Comparison of ENCODE assay signal across 9 cellular contexts in the genomic region with DNA sequence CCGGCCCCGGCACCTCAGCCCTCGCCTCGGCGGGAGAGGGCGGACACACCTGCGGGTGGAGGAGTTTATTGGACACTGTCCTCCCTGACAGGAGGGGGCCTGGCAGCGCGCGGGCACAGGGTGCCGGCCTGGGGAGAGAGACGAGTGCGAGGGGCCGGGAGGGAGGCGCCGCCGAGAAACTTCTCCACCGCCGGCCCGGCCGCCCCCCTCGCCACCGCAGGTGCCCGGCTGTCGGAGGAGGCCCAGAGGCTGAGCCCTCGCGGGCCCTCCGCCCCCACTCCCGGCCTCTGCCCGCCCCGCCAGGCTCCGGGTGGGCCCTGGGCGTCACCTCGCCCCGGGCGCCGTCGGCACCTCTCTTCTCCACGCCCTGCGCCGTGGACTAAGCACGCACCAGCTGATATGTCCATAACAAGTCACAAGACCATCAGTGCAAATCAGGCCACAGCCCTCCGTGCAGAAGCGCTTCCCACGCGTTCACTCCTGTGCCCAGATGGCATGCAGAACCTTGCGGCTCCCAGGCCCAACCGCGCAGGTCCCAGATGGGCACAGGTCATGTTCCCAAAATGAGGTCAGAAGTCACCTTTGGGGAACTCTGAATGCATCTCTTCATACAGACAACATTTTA.
A peak's percentile ranks its signal among the peaks of the same experiment; 100 is the strongest.
DNase-seq lines count a peak whose midpoint lies in the region; ATAC-seq and TF ChIP-seq lines count a peak whose summit lies in the region.
"Had no signal": no experiment of that assay in that cellular context is flagged by ENCODE, and none has a peak within 500 bp of the region (broad histone marks: within the 10 kb centered on the region; RNA-seq: fewer than 3 reads in every experiment).

No MANE protein-coding gene starts in this region.

- DNase-seq in DMS53 (lab: John Stamatoyannopoulos, UW) = peak; percentile 74
- DNase-seq in DMS53 treated with DMSO at 0.1 percent for 48 hours (lab: John Stamatoyannopoulos, UW; ENCODE audit: unreplicated experiment) = no peak
- no peak for DNase-seq in activated T-helper 2 cell treated with anti-CD3 and anti-CD28 coated beads, Interferon-gamma antibody, Interleukin-2, Interleukin-4, amounts not matched to agents 10 μg/mL and 5 μg/mL and 100 μg/mL, durations not matched to agents 14 hours and 24 hours and 36 hours (ENCODE audit: low spot score)
- DNase-seq in immature natural killer cell = no peak
- no peak for DNase-seq in omental fat pad (ENCODE audit: low spot score)
- no peak for DNase-seq in NCI-H446 (lab: John Stamatoyannopoulos, UW)

- H3K4me3 Mint-ChIP-seq in activated T-helper 2 cell treated with anti-CD3 and anti-CD28 coated beads, Interferon-gamma antibody, Interleukin-2, Interleukin-4, amounts not matched to agents 10 μg/mL and 5 μg/mL and 100 μg/mL, durations not matched to agents 14 hours and 24 hours and 36 hours (ENCODE audit: low read depth) = peak overlapping the region; percentile 22
- H3K4me3 Mint-ChIP-seq in immature natural killer cell = peak overlapping the region in 4 of 5 donors; percentile 29 to 72 (median 43)
- H3K4me3 Mint-ChIP-seq in stimulated activated naive CD8-positive, alpha-beta T cell treated with anti-CD3 and anti-CD28 coated beads, Interleukin-15, Interleukin-2, amounts not matched to agents 100 ng/mL and 50 ng/mL, for 24 hours = peak overlapping the region; percentile 65
- H3K4me3 Mint-ChIP-seq: T-helper 1 cell treated with Interleukin-12 subunit alpha and Interleukin-12 subunit beta and Interleukin-4 antibody, amounts not matched to agents 30 μg/mL and 1 μg/mL, for 36 hours had no signal

- intact Hi-C loops in activated T-helper 2 cell treated with anti-CD3 and anti-CD28 coated beads, Interferon-gamma antibody, Interleukin-2, Interleukin-4, amounts not matched to agents 10 μg/mL and 5 μg/mL and 100 μg/mL, durations not matched to agents 14 hours and 24 hours and 36 hours (cut with micrococcal nuclease) = no loop called here

- TF ChIP-seq CTCF in omental fat pad (IDR thresholded peaks at IDR 0.05) = no peak

- H3K27ac Mint-ChIP-seq in activated T-helper 2 cell treated with anti-CD3 and anti-CD28 coated beads, Interferon-gamma antibody, Interleukin-2, Interleukin-4, amounts not matched to agents 10 μg/mL and 5 μg/mL and 100 μg/mL, durations not matched to agents 14 hours and 24 hours and 36 hours = no peak overlapping the region
- no peak overlapping the region for H3K27ac Mint-ChIP-seq in immature natural killer cell
- no peak overlapping the region for H3K27ac Mint-ChIP-seq in stimulated activated naive CD8-positive, alpha-beta T cell treated with anti-CD3 and anti-CD28 coated beads, Interleukin-15, Interleukin-2, amounts not matched to agents 100 ng/mL and 50 ng/mL, for 24 hours
- H3K27ac Mint-ChIP-seq: T-helper 1 cell treated with Interleukin-12 subunit alpha and Interleukin-12 subunit beta and Interleukin-4 antibody, amounts not matched to agents 30 μg/mL and 1 μg/mL, for 36 hours had no signal

- no peaks in the 10 kb centered on the region for H3K9me3 Mint-ChIP-seq in activated T-helper 2 cell treated with anti-CD3 and anti-CD28 coated beads, Interferon-gamma antibody, Interleukin-2, Interleukin-4, amounts not matched to agents 10 μg/mL and 5 μg/mL and 100 μg/mL, durations not matched to agents 14 hours and 24 hours and 36 hours
- H3K9me3 Mint-ChIP-seq in immature natural killer cell = peaks cover 0 to 4% (median 0%) of the 10 kb centered on the region in 6 donors
- H3K9me3 Mint-ChIP-seq in stimulated activated naive CD8-positive, alpha-beta T cell treated with anti-CD3 and anti-CD28 coated beads, Interleukin-15, Interleukin-2, amounts not matched to agents 100 ng/mL and 50 ng/mL, for 24 hours = no peaks in the 10 kb centered on the region
- H3K9me3 Mint-ChIP-seq: T-helper 1 cell treated with Interleukin-12 subunit alpha and Interleukin-12 subunit beta and Interleukin-4 antibody, amounts not matched to agents 30 μg/mL and 1 μg/mL, for 36 hours had no signal

- H3K27me3 Mint-ChIP-seq in activated T-helper 2 cell treated with anti-CD3 and anti-CD28 coated beads, Interferon-gamma antibody, Interleukin-2, Interleukin-4, amounts not matched to agents 10 μg/mL and 5 μg/mL and 100 μg/mL, durations not matched to agents 14 hours and 24 hours and 36 hours (ENCODE audit: low read depth) = peaks cover 29% of the 10 kb centered on the region
- H3K27me3 Mint-ChIP-seq in immature natural killer cell (ENCODE audit: low read depth in 3 of 3) = peaks cover 5 to 31% (median 5%) of the 10 kb centered on the region in 3 donors
- H3K27me3 Mint-ChIP-seq in stimulated activated naive CD8-positive, alpha-beta T cell treated with anti-CD3 and anti-CD28 coated beads, Interleukin-15, Interleukin-2, amounts not matched to agents 100 ng/mL and 50 ng/mL, for 24 hours = peaks cover 49% of the 10 kb centered on the region

- no peaks in the 10 kb centered on the region for H3K4me1 Mint-ChIP-seq in activated T-helper 2 cell treated with anti-CD3 and anti-CD28 coated beads, Interferon-gamma antibody, Interleukin-2, Interleukin-4, amounts not matched to agents 10 μg/mL and 5 μg/mL and 100 μg/mL, durations not matched to agents 14 hours and 24 hours and 36 hours (ENCODE audit: low read depth)
- peaks cover 0 to 4% of the 10 kb centered on the region in 2 donors for H3K4me1 Mint-ChIP-seq in immature natural killer cell
- H3K4me1 Mint-ChIP-seq in stimulated activated naive CD8-positive, alpha-beta T cell treated with anti-CD3 and anti-CD28 coated beads, Interleukin-15, Interleukin-2, amounts not matched to agents 100 ng/mL and 50 ng/mL, for 24 hours (ENCODE audit: low read depth) = peaks cover 5% of the 10 kb centered on the region

- no peaks in the 10 kb centered on the region for H3K36me3 Mint-ChIP-seq in activated T-helper 2 cell treated with anti-CD3 and anti-CD28 coated beads, Interferon-gamma antibody, Interleukin-2, Interleukin-4, amounts not matched to agents 10 μg/mL and 5 μg/mL and 100 μg/mL, durations not matched to agents 14 hours and 24 hours and 36 hours (ENCODE audit: low read depth)
- H3K36me3 Mint-ChIP-seq in immature natural killer cell = peaks cover 0 to 8% (median 0%) of the 10 kb centered on the region in 3 donors
- H3K36me3 Mint-ChIP-seq in stimulated activated naive CD8-positive, alpha-beta T cell treated with anti-CD3 and anti-CD28 coated beads, Interleukin-15, Interleukin-2, amounts not matched to agents 100 ng/mL and 50 ng/mL, for 24 hours (ENCODE audit: low read depth) = no peaks in the 10 kb centered on the region

- ATAC-seq in GM21367 (IDR thresholded peaks at IDR 0.05; ENCODE audit: unreplicated experiment) (no peak), omental fat pad (ENCODE audit: low FRiP score) (no peak)
